ENCODE assay signal across 8 cellular contexts in genomic region chr9:99368341-99369326, GRCh38.
DNase-seq lines count a peak whose midpoint lies in the region; ATAC-seq and TF ChIP-seq lines count a peak whose summit lies in the region.

No MANE protein-coding gene starts in this region.

- H3K36me3 Mint-ChIP-seq in chondrocyte (ENCODE audit: low read depth), result no peaks in the 10 kb centered on the region

- H3K27me3 ChIP-seq in layer of hippocampus (ENCODE audit: control insufficient read depth, insufficient read depth, low read length), result no peaks in the 10 kb centered on the region

- H3K27me3 Mint-ChIP-seq in chondrocyte (ENCODE audit: low read depth), result no peaks in the 10 kb centered on the region
- H3K27me3 Mint-ChIP-seq in stimulated activated naive CD8-positive, alpha-beta T cell treated with anti-CD3 and anti-CD28 coated beads, Interleukin-15, amount 100 ng/mL, for 72 hours, result peaks cover 53% of the 10 kb centered on the region

- TF ChIP-seq CTCF in chondrocyte (IDR thresholded peaks at IDR 0.05), result no peak

- peak overlapping the region; percentile 55 for H3K4me3 Mint-ChIP-seq in chondrocyte (ENCODE audit: unreplicated experiment)
- H3K4me3 Mint-ChIP-seq in stimulated activated naive CD8-positive, alpha-beta T cell treated with anti-CD3 and anti-CD28 coated beads, Interleukin-15, amount 100 ng/mL, for 72 hours, result peak overlapping the region; percentile 64 to 72

- DNase-seq in AG20443 (ENCODE audit: low spot score), result peak; percentile 81
- DNase-seq in MV-4-11 (lab: John Stamatoyannopoulos, UW), result peak; percentile 76
- no peak for DNase-seq in chondrocyte (ENCODE audit: low spot score)
- no peak for DNase-seq in stimulated activated naive CD8-positive, alpha-beta T cell treated with anti-CD3 and anti-CD28 coated beads, Interleukin-15, amount 100 ng/mL, for 72 hours
- DNase-seq in NCI-H1694 (lab: John Stamatoyannopoulos, UW), result no peak
- no peak for DNase-seq in iPS-NIHi7 (ENCODE audit: extremely low spot score)

- peak overlapping the region; percentile 62 for H3K27ac ChIP-seq in layer of hippocampus (ENCODE audit: low read depth, low read length)

- H3K9me3 Mint-ChIP-seq in chondrocyte (ENCODE audit: low read depth), result no peaks in the 10 kb centered on the region
- no peaks in the 10 kb centered on the region for H3K9me3 Mint-ChIP-seq in stimulated activated naive CD8-positive, alpha-beta T cell treated with anti-CD3 and anti-CD28 coated beads, Interleukin-15, amount 100 ng/mL, for 72 hours

- peak; percentile 44 for ATAC-seq in GM19468 (IDR thresholded peaks at IDR 0.05; ENCODE audit: extremely low read depth, unreplicated experiment)
- peak; percentile 58 for ATAC-seq in stimulated activated naive CD8-positive, alpha-beta T cell treated with anti-CD3 and anti-CD28 coated beads, Interleukin-15, amount 100 ng/mL, for 72 hours

- peaks cover 36% of the 10 kb centered on the region for H3K4me1 Mint-ChIP-seq in chondrocyte (ENCODE audit: low read depth)
- H3K4me1 Mint-ChIP-seq in stimulated activated naive CD8-positive, alpha-beta T cell treated with anti-CD3 and anti-CD28 coated beads, Interleukin-15, amount 100 ng/mL, for 72 hours, result peaks cover 35% of the 10 kb centered on the region

- peak overlapping the region; percentile 73 for H3K27ac Mint-ChIP-seq in chondrocyte (ENCODE audit: unreplicated experiment)
- no peak overlapping the region for H3K27ac Mint-ChIP-seq in stimulated activated naive CD8-positive, alpha-beta T cell treated with anti-CD3 and anti-CD28 coated beads, Interleukin-15, amount 100 ng/mL, for 72 hours

Comparison
In these comparisons a context has a peak if more than half of its experiments do, and no peak if none do; other contexts are left out.
1. DNase-seq: peak in AG20443 (single experiment) and MV-4-11 (single experiment); none in chondrocyte (single experiment), stimulated activated naive CD8-positive, alpha-beta T cell treated with anti-CD3 and anti-CD28 coated beads, Interleukin-15, amount 100 ng/mL, for 72 hours (0 of 2), NCI-H1694 (single experiment) and iPS-NIHi7 (single experiment).